ENCODE assay signal across 12 cellular contexts in genomic region chr2:127087780-127088495, GRCh38. TPM values are rescaled to one million over a fixed set of nuclear protein-coding genes. Genes with fewer than 3 reads are reported as not detected.
DNase-seq lines count a peak whose midpoint lies in the region; ATAC-seq lines count a peak whose summit lies in the region.
"Had no signal": no experiment of that assay in that cellular context is flagged by ENCODE, and none has a peak within 500 bp of the region (broad histone marks: within the 10 kb centered on the region; RNA-seq: fewer than 3 reads in every experiment).

No MANE protein-coding gene starts in this region.

- H3K18ac ChIP-seq in mesendoderm (ENCODE audit: low read length), result no peak overlapping the region

- H3K56ac ChIP-seq in mesendoderm (ENCODE audit: low read length), result peak overlapping the region; percentile 82

- H3K27ac ChIP-seq in HUES64 (ENCODE audit: low read depth, low read length) (no peak overlapping the region; the same call in 1 of the 2 replicates), caudate nucleus (ENCODE audit: low read depth, low read length) (peak overlapping the region; percentile 83), mesendoderm (ENCODE audit: low read depth, low read length) (peak overlapping the region; percentile 66), subcutaneous abdominal adipose tissue (ENCODE audit: low read depth, low read length) (peak overlapping the region; percentile 94)

- no peak overlapping the region for H3K4me3 ChIP-seq in HUES64 (ENCODE audit: low read length)
- no peak overlapping the region for H3K4me3 ChIP-seq in mesendoderm (ENCODE audit: low read length)
- H3K4me3 ChIP-seq in subcutaneous abdominal adipose tissue (ENCODE audit: low read depth in 1 of 5, low read length in 5 of 5), result no peak overlapping the region

- H3K4me1 ChIP-seq in HUES64 (ENCODE audit: insufficient read depth, low read length), result peaks cover 13% of the 10 kb centered on the region
- H3K4me1 ChIP-seq in mesendoderm (ENCODE audit: control insufficient read depth, low read depth, low read length), result peaks cover 11% of the 10 kb centered on the region
- H3K4me1 ChIP-seq in subcutaneous abdominal adipose tissue (ENCODE audit: control insufficient read depth in 5 of 5, insufficient read depth in 5 of 5, low read length in 5 of 5), result peaks cover 10 to 79% (median 56%) of the 10 kb centered on the region in 5 donors

- peaks cover 8% of the 10 kb centered on the region for H3K79me1 ChIP-seq in mesendoderm (ENCODE audit: low read length)

- H3K4me2 ChIP-seq in mesendoderm (ENCODE audit: low read length), result no peak overlapping the region

- intact Hi-C loops in posterior cingulate gyrus (cut with DNase I), result loop anchor here (5.0 kb wide), 1 partner anchor 189 kb away; no protein-coding TSS in a partner anchor

- H2AK5ac ChIP-seq in mesendoderm (ENCODE audit: low read length), result no peak overlapping the region

- H3K23ac ChIP-seq in mesendoderm (ENCODE audit: low read length), result peak overlapping the region; percentile 67

- DNase-seq in caudate nucleus (lab: John Stamatoyannopoulos, UW), result no peak
- no peak for DNase-seq in mesendoderm
- DNase-seq in HK-2 (ENCODE audit: unreplicated experiment), result no peak
- no peak for DNase-seq in posterior cingulate gyrus
- DNase-seq in cerebellar nuclear complex (lab: John Stamatoyannopoulos, UW), result no peak
- DNase-seq: activated CD4-positive, alpha-beta T cell treated with anti-CD3 and anti-CD28 coated beads for 48 hours; activated naive CD4-positive, alpha-beta T cell treated with Interleukin-2 at 50 U/mL for 16 hours; NCI-H2171 had no signal

- H3K9me3 ChIP-seq in HUES64 (ENCODE audit: insufficient read depth, low read depth, low read length) (no peaks in the 10 kb centered on the region), subcutaneous abdominal adipose tissue (ENCODE audit: control insufficient read depth in 5 of 5, low read length in 5 of 5) (no peaks in the 10 kb centered on the region)

- no peak overlapping the region for H4K5ac ChIP-seq in mesendoderm (ENCODE audit: low read length)

- 88% methylated on average over 13 of the region's 13 CpGs for WGBS in HUES64
- no CpG with 5 or more reads among the region's 13 CpGs for WGBS in mesendoderm (ENCODE audit: extremely low coverage, insufficient coverage, low lambda C conversion rate)

- H4K8ac ChIP-seq in mesendoderm (ENCODE audit: low read depth, low read length), result no peak overlapping the region

- H3K4ac ChIP-seq in mesendoderm (ENCODE audit: low read depth, low read length), result no peak overlapping the region

- no peaks in the 10 kb centered on the region for H3K27me3 ChIP-seq in HUES64 (ENCODE audit: insufficient read depth, low read length)
- no peaks in the 10 kb centered on the region for H3K27me3 ChIP-seq in mesendoderm (ENCODE audit: insufficient read depth, low read length, poor library complexity)
- no peaks in the 10 kb centered on the region for H3K27me3 ChIP-seq in subcutaneous abdominal adipose tissue (ENCODE audit: control insufficient read depth in 5 of 5, insufficient read depth in 4 of 5, low read length in 5 of 5)

- H3K36me3 ChIP-seq in HUES64 (ENCODE audit: insufficient read depth, low read length) (no peaks in the 10 kb centered on the region), mesendoderm (ENCODE audit: control insufficient read depth, insufficient read depth, low read length) (no peaks in the 10 kb centered on the region), subcutaneous abdominal adipose tissue (ENCODE audit: control insufficient read depth in 5 of 5, insufficient read depth in 5 of 5, low read length in 5 of 5) (peaks cover 0 to 7% (median 3%) of the 10 kb centered on the region in 5 donors)

- H3K9ac ChIP-seq in HUES64 (ENCODE audit: low read depth, low read length), result peak overlapping the region; percentile 38; the same call in 1 of the 2 replicates
- H3K9ac ChIP-seq in mesendoderm (ENCODE audit: low read length), result no peak overlapping the region
- peak overlapping the region in 2 of 5 donors; percentile 37 to 47 for H3K9ac ChIP-seq in subcutaneous abdominal adipose tissue (ENCODE audit: low read length in 5 of 5)

- no peak overlapping the region for H2BK5ac ChIP-seq in mesendoderm (ENCODE audit: low read length)

- no peak overlapping the region for H2BK120ac ChIP-seq in mesendoderm (ENCODE audit: low read depth, low read length)

- no peak overlapping the region for H2BK15ac ChIP-seq in mesendoderm (replicated peaks; ENCODE audit: low read depth)

- ATAC-seq in GM18519 (IDR thresholded peaks at IDR 0.05; ENCODE audit: low FRiP score, unreplicated experiment), result no peak
- ATAC-seq: HepG2 had no signal

- no peaks in the 10 kb centered on the region for H3K79me2 ChIP-seq in mesendoderm (ENCODE audit: control insufficient read depth, insufficient read depth, low read length)

RNA-seq across cellular contexts. Expression of gene BIN1, which starts 19.0 kb away (rescaled TPM):
- 41.0 TPM for polyA plus RNA-seq in HUES64 (2013, experiment 1 of 2)
- polyA plus RNA-seq in HUES64 (2013, experiment 2 of 2), result 45.4 TPM
- polyA plus RNA-seq in mesendoderm (2013, experiment 1 of 2), result 18.7 TPM
- polyA plus RNA-seq in mesendoderm (2013, experiment 2 of 2), result 20.2 TPM
